Comparison of ENCODE assay signal across 1 cellular context in genomic region chr3:144810150-144810549, GRCh38.
A peak's percentile ranks its signal among the peaks of the same experiment; 100 is the strongest.
TF ChIP-seq lines count a peak whose summit lies in the region.

No MANE protein-coding gene starts in this region.

TF ChIP-seq in GM12878, 131 proteins besides CTCF, POLR2A, EP300 and RAD21 (continued from another document):
- TF ChIP-seq ZBTB4 (CRISPR knock-in tag; IDR thresholded peaks at IDR 0.05) (no peak), JUNB (IDR thresholded peaks at IDR 0.05) (peak; percentile 42; the same call in 1 of the 2 replicates), PAX5 (IDR thresholded peaks at IDR 0.05; ENCODE audit: borderline replicate concordance, low read depth, low read length) (no peak), SIN3A (IDR thresholded peaks at IDR 0.05; ENCODE audit: low read depth, low read length) (no peak), POLR2AphosphoS2 (IDR thresholded peaks at IDR 0.05; ENCODE audit: low read depth, low read length) (no peak), ASH2L (IDR thresholded peaks at IDR 0.05; ENCODE audit: borderline replicate concordance, low read depth) (no peak), GATAD2B (conservative IDR thresholded peaks at IDR 0.05; ENCODE audit: low read depth) (no peak), ATF7 (IDR thresholded peaks at IDR 0.05; ENCODE audit: low read depth) (no peak), EED (IDR thresholded peaks at IDR 0.05; ENCODE audit: low read depth) (0 out of 2 replicates have a peak, but pooled peaks have one; percentile 41), DPF2 (IDR thresholded peaks at IDR 0.05) (no peak), KAT2A (conservative IDR thresholded peaks at IDR 0.05; ENCODE audit: control insufficient read depth, low read depth, low read length) (no peak), ESRRA (IDR thresholded peaks at IDR 0.05; ENCODE audit: low read length) (no peak), HDGF (IDR thresholded peaks at IDR 0.05) (no peak)
- TF ChIP-seq, protein P1, sequence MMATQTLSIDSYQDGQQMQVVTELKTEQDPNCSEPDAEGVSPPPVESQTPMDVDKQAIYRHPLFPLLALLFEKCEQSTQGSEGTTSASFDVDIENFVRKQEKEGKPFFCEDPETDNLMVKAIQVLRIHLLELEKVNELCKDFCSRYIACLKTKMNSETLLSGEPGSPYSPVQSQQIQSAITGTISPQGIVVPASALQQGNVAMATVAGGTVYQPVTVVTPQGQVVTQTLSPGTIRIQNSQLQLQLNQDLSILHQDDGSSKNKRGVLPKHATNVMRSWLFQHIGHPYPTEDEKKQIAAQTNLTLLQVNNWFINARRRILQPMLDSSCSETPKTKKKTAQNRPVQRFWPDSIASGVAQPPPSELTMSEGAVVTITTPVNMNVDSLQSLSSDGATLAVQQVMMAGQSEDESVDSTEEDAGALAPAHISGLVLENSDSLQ (IDR thresholded peaks at IDR 0.05) = peak; percentile 25; the same call in 1 of the 2 replicates
- TF ChIP-seq, protein P2, sequence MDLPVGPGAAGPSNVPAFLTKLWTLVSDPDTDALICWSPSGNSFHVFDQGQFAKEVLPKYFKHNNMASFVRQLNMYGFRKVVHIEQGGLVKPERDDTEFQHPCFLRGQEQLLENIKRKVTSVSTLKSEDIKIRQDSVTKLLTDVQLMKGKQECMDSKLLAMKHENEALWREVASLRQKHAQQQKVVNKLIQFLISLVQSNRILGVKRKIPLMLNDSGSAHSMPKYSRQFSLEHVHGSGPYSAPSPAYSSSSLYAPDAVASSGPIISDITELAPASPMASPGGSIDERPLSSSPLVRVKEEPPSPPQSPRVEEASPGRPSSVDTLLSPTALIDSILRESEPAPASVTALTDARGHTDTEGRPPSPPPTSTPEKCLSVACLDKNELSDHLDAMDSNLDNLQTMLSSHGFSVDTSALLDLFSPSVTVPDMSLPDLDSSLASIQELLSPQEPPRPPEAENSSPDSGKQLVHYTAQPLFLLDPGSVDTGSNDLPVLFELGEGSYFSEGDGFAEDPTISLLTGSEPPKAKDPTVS (IDR thresholded peaks at IDR 0.05; ENCODE audit: low read depth, low read length) = no peak
